ENCODE assay signal across 14 cellular contexts in the genomic region with DNA sequence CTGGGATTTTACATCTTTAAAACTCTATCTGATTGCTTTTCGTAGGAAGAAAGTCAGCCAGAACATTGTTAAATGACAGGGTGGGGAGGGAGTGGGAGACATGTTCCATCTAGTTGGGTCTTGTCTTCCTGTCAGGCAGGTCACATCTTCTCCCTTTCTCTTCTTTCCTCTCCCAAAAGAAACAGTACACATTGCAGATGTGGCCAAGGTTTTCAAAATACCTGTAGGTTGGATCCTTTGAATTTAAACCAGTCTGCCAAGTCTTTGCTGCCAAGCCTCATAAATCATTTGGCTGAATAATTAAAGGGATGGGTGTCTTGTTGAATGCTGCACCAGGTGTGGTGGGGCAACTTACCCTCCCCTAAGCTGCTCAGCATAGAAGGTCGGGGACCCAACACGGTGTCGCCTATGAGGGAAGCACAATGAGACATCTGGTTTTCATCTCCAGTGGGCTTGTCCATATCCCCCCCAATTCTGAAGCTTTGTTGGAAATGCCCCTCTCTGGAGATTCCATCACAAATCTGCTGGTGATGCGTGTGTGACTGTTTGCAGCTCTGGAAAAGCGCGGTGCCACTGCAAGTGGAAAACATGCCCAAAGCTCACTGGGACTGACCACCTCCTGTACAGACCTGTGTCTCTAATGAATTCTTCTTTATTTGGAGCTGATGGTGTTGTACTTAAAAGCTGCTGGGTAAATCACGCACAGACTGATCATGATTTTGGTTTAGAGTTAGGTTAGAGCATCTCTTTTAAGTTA.
A peak's percentile ranks its signal among the peaks of the same experiment; 100 is the strongest.
DNase-seq lines count a peak whose midpoint lies in the region; ATAC-seq and TF ChIP-seq lines count a peak whose summit lies in the region.
"Had no signal": no experiment of that assay in that cellular context is flagged by ENCODE, and none has a peak within 500 bp of the region (broad histone marks: within the 10 kb centered on the region; RNA-seq: fewer than 3 reads in every experiment).

No MANE protein-coding gene starts in this region.

- H3K4me3 ChIP-seq in PC-3 (ENCODE audit: low read length) (no peak overlapping the region), hepatocyte (no peak overlapping the region), gastrocnemius medialis (no peak overlapping the region), Karpas-422 (ENCODE audit: low read length) (no peak overlapping the region)

- no peaks in the 10 kb centered on the region for H3K27me3 Mint-ChIP-seq in type B pancreatic cell
- no peaks in the 10 kb centered on the region for H3K27me3 Mint-ChIP-seq in activated T-cell treated with anti-CD3 and anti-CD28 coated beads, Interleukin-2, amount 50 U/mL, for 4 hours (ENCODE audit: low read depth)
- H3K27me3 Mint-ChIP-seq: stimulated activated memory B cell treated with anti-CD40 and anti-IgM and Interleukin-4, amounts not matched to agents 10 μg/mL and 1 μg/mL and 100 μg/mL, for 72 hours had no signal

- H3K9me2 ChIP-seq in PC-3 (replicated peaks; ENCODE audit: low read length) (no peaks in the 10 kb centered on the region), hepatocyte (replicated peaks; ENCODE audit: insufficient read depth) (no peaks in the 10 kb centered on the region), Karpas-422 (replicated peaks; ENCODE audit: insufficient read depth, low read length) (no peaks in the 10 kb centered on the region)

- H4K20me1 ChIP-seq in PC-3 (ENCODE audit: low read length) = no peaks in the 10 kb centered on the region
- H4K20me1 ChIP-seq in hepatocyte (ENCODE audit: insufficient read depth, poor library complexity, severe bottlenecking) = no peaks in the 10 kb centered on the region
- 0 out of 2 replicates have a peak, but pooled peaks cover 4% of the 10 kb centered on the region for H4K20me1 ChIP-seq in Karpas-422 (ENCODE audit: insufficient read depth, low read depth, low read length)

- H3K27ac Mint-ChIP-seq in type B pancreatic cell = peak overlapping the region; percentile 80
- H3K27ac Mint-ChIP-seq: activated CD8-positive, alpha-beta T cell treated with anti-CD3 and anti-CD28 coated beads, Interleukin-2, amount 10 ng/mL, durations not matched to agents 7 days and 5 days; stimulated activated memory B cell treated with anti-CD40 and anti-IgM and Interleukin-4, amounts not matched to agents 10 μg/mL and 1 μg/mL and 100 μg/mL, for 72 hours had no signal

- peaks cover 12% of the 10 kb centered on the region; the same call in 1 of the 2 replicates for H3K79me2 ChIP-seq in PC-3 (ENCODE audit: low read length)
- H3K79me2 ChIP-seq in hepatocyte = no peaks in the 10 kb centered on the region
- no peaks in the 10 kb centered on the region for H3K79me2 ChIP-seq in Karpas-422 (ENCODE audit: low read length)

- no peak for TF ChIP-seq POLR2A in gastrocnemius medialis (IDR thresholded peaks at IDR 0.05)

- H2AFZ ChIP-seq in PC-3 (ENCODE audit: low read length) (no peak overlapping the region), hepatocyte (no peak overlapping the region), Karpas-422 (ENCODE audit: low read length) (no peak overlapping the region)

- peak overlapping the region; percentile 21 for H3K4me3 Mint-ChIP-seq in type B pancreatic cell
- H3K4me3 Mint-ChIP-seq in activated T-cell treated with anti-CD3 and anti-CD28 coated beads, Interleukin-2, amount 50 U/mL, for 4 hours = no peak overlapping the region
- H3K4me3 Mint-ChIP-seq: activated CD8-positive, alpha-beta T cell treated with anti-CD3 and anti-CD28 coated beads, Interleukin-2, amount 10 ng/mL, durations not matched to agents 7 days and 5 days; stimulated activated memory B cell treated with anti-CD40 and anti-IgM and Interleukin-4, amounts not matched to agents 10 μg/mL and 1 μg/mL and 100 μg/mL, for 72 hours had no signal

- intact Hi-C loops in PC-3 (cut with micrococcal nuclease) (loop anchor here (2.0 kb wide), 1 partner anchor 45 kb away; no protein-coding TSS in a partner anchor), gastrocnemius medialis (cut with DNase I; ENCODE audit: low total_unique reads) (no loop called here)

- H3K36me3 Mint-ChIP-seq in type B pancreatic cell = no peaks in the 10 kb centered on the region
- H3K36me3 Mint-ChIP-seq in activated T-cell treated with anti-CD3 and anti-CD28 coated beads, Interleukin-2, amount 50 U/mL, for 4 hours (ENCODE audit: insufficient read depth) = peaks cover 4% of the 10 kb centered on the region

- H3K9me3 Mint-ChIP-seq in type B pancreatic cell = no peaks in the 10 kb centered on the region
- no peaks in the 10 kb centered on the region for H3K9me3 Mint-ChIP-seq in activated T-cell treated with anti-CD3 and anti-CD28 coated beads, Interleukin-2, amount 50 U/mL, for 4 hours

- no peaks in the 10 kb centered on the region for H3K9me3 ChIP-seq in PC-3 (ENCODE audit: low read length)
- no peaks in the 10 kb centered on the region for H3K9me3 ChIP-seq in hepatocyte (ENCODE audit: low read depth)
- no peaks in the 10 kb centered on the region for H3K9me3 ChIP-seq in gastrocnemius medialis
- no peaks in the 10 kb centered on the region for H3K9me3 ChIP-seq in Karpas-422 (ENCODE audit: low read length)

- CTCF ChIA-PET in PC-3 (lab: Charles Lee) = no interaction called here

- H3K4me1 ChIP-seq in PC-3 (ENCODE audit: insufficient read depth, low read length) = peaks cover 35% of the 10 kb centered on the region
- peaks cover 23% of the 10 kb centered on the region for H3K4me1 ChIP-seq in hepatocyte (ENCODE audit: insufficient read depth)
- H3K4me1 ChIP-seq in gastrocnemius medialis = peaks cover 20 to 31% of the 10 kb centered on the region in 2 donors
- no peaks in the 10 kb centered on the region for H3K4me1 ChIP-seq in Karpas-422 (ENCODE audit: low read length)

- WGBS in hepatocyte (ENCODE audit: low lambda C conversion rate, missing lambda C conversion rate) = 82% methylated on average over 8 of the region's 8 CpGs

- H3K36me3 ChIP-seq in PC-3 (ENCODE audit: low read depth, low read length) = no peaks in the 10 kb centered on the region
- no peaks in the 10 kb centered on the region for H3K36me3 ChIP-seq in hepatocyte (replicated peaks; ENCODE audit: insufficient read depth, low read depth)
- H3K36me3 ChIP-seq in gastrocnemius medialis = no peaks in the 10 kb centered on the region
- H3K36me3 ChIP-seq in Karpas-422 (ENCODE audit: insufficient read depth, low read length) = no peaks in the 10 kb centered on the region
- H3K36me3 ChIP-seq: WERI-Rb-1 had no signal

- no peak overlapping the region for H3K9ac ChIP-seq in PC-3 (ENCODE audit: low read length)
- no peak overlapping the region for H3K9ac ChIP-seq in Karpas-422 (ENCODE audit: low read length)

- POLR2A ChIA-PET in PC-3 (lab: Charles Lee; ENCODE audit: unreplicated experiment) = no interaction called here

- no TSS peak for BruUV-seq in PC-3 (replicated peaks; lab: Mats Ljungman, UMichigan)

- in situ Hi-C loops in gastrocnemius medialis (cut with MboI; ENCODE audit: low sequenced_read_pairs in 4 of 4) = no loop called here

- no peaks in the 10 kb centered on the region for H3K27me3 ChIP-seq in PC-3 (ENCODE audit: low read length)
- no peaks in the 10 kb centered on the region for H3K27me3 ChIP-seq in hepatocyte
- H3K27me3 ChIP-seq in gastrocnemius medialis = no peaks in the 10 kb centered on the region
- H3K27me3 ChIP-seq in Karpas-422 (ENCODE audit: low read length) = no peaks in the 10 kb centered on the region

- ATAC-seq in PC-3 (no peak), gastrocnemius medialis (no peak)
- no peak for ATAC-seq in activated T-cell treated with anti-CD3 and anti-CD28 coated beads, Interleukin-2, amount 50 U/mL, for 4 hours
- ATAC-seq: activated CD8-positive, alpha-beta T cell treated with anti-CD3 and anti-CD28 coated beads, Interleukin-2, amount 10 ng/mL, durations not matched to agents 7 days and 5 days; stimulated activated memory B cell treated with anti-CD40 and anti-IgM and Interleukin-4, amounts not matched to agents 10 μg/mL and 1 μg/mL and 100 μg/mL, for 72 hours had no signal

- H3K27ac ChIP-seq in PC-3 (ENCODE audit: low read length) = no peak overlapping the region
- H3K27ac ChIP-seq in hepatocyte = peak overlapping the region; percentile 91
- H3K27ac ChIP-seq in gastrocnemius medialis = peak overlapping the region in 2 of 4 donors; percentile 4 to 42
- H3K27ac ChIP-seq in Karpas-422 (ENCODE audit: low read length) = no peak overlapping the region
- H3K27ac ChIP-seq: WERI-Rb-1 had no signal

- H3F3A ChIP-seq in PC-3 (ENCODE audit: low read length, unreplicated experiment) = no peaks in the 10 kb centered on the region

- DNase-seq in NCI-H510A treated with DMSO at 0.1 percent for 48 hours (lab: John Stamatoyannopoulos, UW) (peak; percentile 38), NCI-H510A (lab: John Stamatoyannopoulos, UW) (no peak), PC-3 (peak; percentile 47), hepatocyte (ENCODE audit: low spot score) (no peak), type B pancreatic cell (ENCODE audit: extremely low spot score, unreplicated experiment) (no peak), gastrocnemius medialis (no peak), Karpas-422 (no peak)
- DNase-seq in activated T-cell treated with anti-CD3 and anti-CD28 coated beads, Interleukin-2, amount 50 U/mL, for 4 hours = no peak
- DNase-seq: activated CD8-positive, alpha-beta T cell treated with anti-CD3 and anti-CD28 coated beads, Interleukin-2, amount 10 ng/mL, durations not matched to agents 7 days and 5 days; foreskin melanocyte; KBM-7; NCI-H524 treated with DMSO at 0.1 percent for 48 hours; WERI-Rb-1 had no signal

- H3K4me1 Mint-ChIP-seq in type B pancreatic cell (ENCODE audit: unreplicated experiment) = peaks cover 31% of the 10 kb centered on the region
- H3K4me1 Mint-ChIP-seq in activated T-cell treated with anti-CD3 and anti-CD28 coated beads, Interleukin-2, amount 50 U/mL, for 4 hours (ENCODE audit: low read depth) = peaks cover 2% of the 10 kb centered on the region

- H3K4me2 ChIP-seq in PC-3 (ENCODE audit: low read length) = no peak overlapping the region
- H3K4me2 ChIP-seq in hepatocyte = no peak overlapping the region
- H3K4me2 ChIP-seq in Karpas-422 (ENCODE audit: low read depth, low read length, poor library complexity, severe bottlenecking) = no peak overlapping the region

- TF ChIP-seq CTCF in PC-3 (conservative IDR thresholded peaks at IDR 0.05; ENCODE audit: low read depth, low read length) = no peak
- TF ChIP-seq CTCF in hepatocyte (IDR thresholded peaks at IDR 0.05; ENCODE audit: poor library complexity) = no peak
- TF ChIP-seq CTCF in type B pancreatic cell (conservative IDR thresholded peaks at IDR 0.05) = no peak
- TF ChIP-seq CTCF in gastrocnemius medialis (IDR thresholded peaks at IDR 0.05 in 4 of 5, conservative IDR thresholded peaks at IDR 0.05 in 1 of 5) = no peak

Comparison
In these comparisons a context has a peak if more than half of its experiments do, and no peak if none do; other contexts are left out.
1. DNase-seq: peak in NCI-H510A treated with DMSO at 0.1 percent for 48 hours (single experiment) and PC-3 (single experiment); none in NCI-H510A (single experiment), hepatocyte (single experiment), type B pancreatic cell (single experiment), activated T-cell treated with anti-CD3 and anti-CD28 coated beads, Interleukin-2, amount 50 U/mL, for 4 hours (single experiment), gastrocnemius medialis (0 of 2) and Karpas-422 (single experiment).